Comparison of ENCODE assay signal across 25 cellular contexts in genomic region chrY:2952912-2953311, GRCh38.
"Had no signal": no experiment of that assay in that cellular context is flagged by ENCODE, and none has a peak within 500 bp of the region (broad histone marks: within the 10 kb centered on the region; RNA-seq: fewer than 3 reads in every experiment).

No MANE protein-coding gene starts in this region.

- H3K9me3 ChIP-seq: MG63 had no signal

- H3K9me3 Mint-ChIP-seq: activated CD4-positive, alpha-beta memory T cell treated with anti-CD3 and anti-CD28 coated beads for 36 hours; activated CD4-positive, alpha-beta T cell treated with anti-CD3 and anti-CD28 coated beads, Interleukin-2, amount 10 ng/mL, durations not matched to agents 7 days and 5 days; activated naive CD4-positive, alpha-beta T cell treated with anti-CD3 and anti-CD28 coated beads for 36 hours; activated T-cell treated with anti-CD3 and anti-CD28 coated beads, Interleukin-2, amount 50 U/mL, for 4 hours; T-cell had no signal

- H3K27me3 ChIP-seq: MG63 had no signal

- H3K27ac Mint-ChIP-seq: activated CD4-positive, alpha-beta memory T cell treated with anti-CD3 and anti-CD28 coated beads for 36 hours; activated CD4-positive, alpha-beta T cell treated with anti-CD3 and anti-CD28 coated beads, Interleukin-2, amount 10 ng/mL, durations not matched to agents 7 days and 5 days; activated naive CD4-positive, alpha-beta T cell treated with anti-CD3 and anti-CD28 coated beads for 36 hours; activated naive CD8-positive, alpha-beta T cell; T-cell had no signal

- H3K4me3 ChIP-seq: MG63, SK-N-MC had no signal

- H3K27me3 Mint-ChIP-seq: activated CD4-positive, alpha-beta memory T cell treated with anti-CD3 and anti-CD28 coated beads for 36 hours; activated CD4-positive, alpha-beta T cell treated with anti-CD3 and anti-CD28 coated beads, Interleukin-2, amount 10 ng/mL, durations not matched to agents 7 days and 5 days; activated naive CD8-positive, alpha-beta T cell; T-cell had no signal

- DNase-seq: activated CD4-positive, alpha-beta memory T cell treated with anti-CD3 and anti-CD28 coated beads for 36 hours; activated CD4-positive, alpha-beta T cell treated with anti-CD3 and anti-CD28 coated beads, Interleukin-2, amount 10 ng/mL, durations not matched to agents 7 days and 5 days; activated CD4-positive, CD25-positive, alpha-beta regulatory T cell; activated CD8-positive, alpha-beta memory T cell treated with anti-CD3 and anti-CD28 coated beads for 24 hours; activated effector memory CD4-positive, alpha-beta T cell treated with anti-CD3 and anti-CD28 coated beads, Interleukin-2, amount 50 U/mL, for 16 hours; activated naive CD4-positive, alpha-beta T cell treated with anti-CD3 and anti-CD28 coated beads for 36 hours; activated T-cell treated with anti-CD3 and anti-CD28 coated beads, Interleukin-2, amount 50 U/mL, for 4 hours; MG63; MV-4-11; NCI-H1092 treated with DMSO at 0.1 percent for 48 hours; NCI-H1417 treated with DMSO at 0.1 percent for 48 hours; NCI-H1694; NCI-H2029; NCI-H345; NCI-H510A; NCI-H526 treated with DMSO at 0.1 percent for 48 hours; NK-92 treated with Interleukin-12 subunit alpha and Interleukin-12 subunit beta, amount 100 ng/mL, for 24 hours; OCI-M1; RPMI8226; T-cell had no signal

- ATAC-seq: activated T-cell treated with anti-CD3 and anti-CD28 coated beads, Interleukin-2, amount 50 U/mL, for 4 hours; Panc1; Right ventricle myocardium inferior; T-cell had no signal

- H3K4me3 Mint-ChIP-seq: activated CD4-positive, alpha-beta memory T cell treated with anti-CD3 and anti-CD28 coated beads for 36 hours; activated CD4-positive, alpha-beta T cell treated with anti-CD3 and anti-CD28 coated beads, Interleukin-2, amount 10 ng/mL, durations not matched to agents 7 days and 5 days; activated naive CD4-positive, alpha-beta T cell treated with anti-CD3 and anti-CD28 coated beads for 36 hours; activated naive CD8-positive, alpha-beta T cell; activated T-cell treated with anti-CD3 and anti-CD28 coated beads, Interleukin-2, amount 50 U/mL, for 4 hours; T-cell had no signal

- H3K27ac ChIP-seq: SK-N-MC, VCaP had no signal
